In the genomic region with DNA sequence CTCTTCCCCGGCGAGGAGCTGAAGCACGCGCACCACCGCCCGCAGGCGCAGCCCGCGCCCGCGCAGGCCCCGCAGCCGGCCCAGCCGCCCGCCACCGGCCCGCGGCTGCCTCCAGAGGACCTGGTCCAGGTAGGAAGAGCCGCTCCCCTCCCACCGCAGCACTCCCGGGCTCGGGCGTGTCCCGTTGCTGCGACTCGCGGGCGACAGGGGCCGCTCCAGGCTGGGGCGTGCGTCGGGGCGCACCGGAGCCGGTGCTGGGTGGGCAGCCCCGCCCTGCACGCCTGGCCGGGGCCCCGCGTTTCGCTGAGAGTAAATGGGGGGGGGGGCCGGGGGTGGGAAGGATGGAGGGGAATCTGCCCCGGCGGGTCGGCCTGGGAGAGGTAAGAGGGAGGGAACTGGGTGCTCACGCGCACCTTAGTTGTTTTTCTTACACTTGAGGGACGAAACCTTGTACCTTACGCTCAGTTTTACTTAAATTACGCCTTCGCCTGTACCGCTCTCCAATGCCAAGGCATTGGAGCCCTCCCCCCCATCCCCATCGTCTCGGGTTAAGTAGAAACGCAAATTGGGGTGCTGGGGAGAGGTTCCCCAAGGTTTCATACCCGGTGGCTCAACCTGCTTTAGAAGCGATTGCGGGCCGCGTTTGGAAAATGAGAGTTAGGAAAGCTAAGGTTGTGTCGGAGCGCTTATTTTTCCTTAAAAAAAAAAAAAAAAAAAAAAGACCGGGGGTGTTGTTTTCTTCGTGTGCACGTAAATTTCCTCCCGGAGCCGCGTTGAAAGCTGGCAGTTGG, we compare ENCODE assay signal across 1 cellular context.
TF ChIP-seq lines count a peak whose summit lies in the region.

No MANE protein-coding gene starts in this region.

TF ChIP-seq in IMR-90, 13 proteins besides CTCF, POLR2A, EP300 and RAD21 (continued from another document):
- TF ChIP-seq, protein P1, sequence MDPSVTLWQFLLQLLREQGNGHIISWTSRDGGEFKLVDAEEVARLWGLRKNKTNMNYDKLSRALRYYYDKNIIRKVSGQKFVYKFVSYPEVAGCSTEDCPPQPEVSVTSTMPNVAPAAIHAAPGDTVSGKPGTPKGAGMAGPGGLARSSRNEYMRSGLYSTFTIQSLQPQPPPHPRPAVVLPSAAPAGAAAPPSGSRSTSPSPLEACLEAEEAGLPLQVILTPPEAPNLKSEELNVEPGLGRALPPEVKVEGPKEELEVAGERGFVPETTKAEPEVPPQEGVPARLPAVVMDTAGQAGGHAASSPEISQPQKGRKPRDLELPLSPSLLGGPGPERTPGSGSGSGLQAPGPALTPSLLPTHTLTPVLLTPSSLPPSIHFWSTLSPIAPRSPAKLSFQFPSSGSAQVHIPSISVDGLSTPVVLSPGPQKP (IDR thresholded peaks at IDR 0.05; ENCODE audit: borderline replicate concordance, low read depth, low read length), result no peak
- TF ChIP-seq, protein P2, sequence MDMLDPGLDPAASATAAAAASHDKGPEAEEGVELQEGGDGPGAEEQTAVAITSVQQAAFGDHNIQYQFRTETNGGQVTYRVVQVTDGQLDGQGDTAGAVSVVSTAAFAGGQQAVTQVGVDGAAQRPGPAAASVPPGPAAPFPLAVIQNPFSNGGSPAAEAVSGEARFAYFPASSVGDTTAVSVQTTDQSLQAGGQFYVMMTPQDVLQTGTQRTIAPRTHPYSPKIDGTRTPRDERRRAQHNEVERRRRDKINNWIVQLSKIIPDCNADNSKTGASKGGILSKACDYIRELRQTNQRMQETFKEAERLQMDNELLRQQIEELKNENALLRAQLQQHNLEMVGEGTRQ (IDR thresholded peaks at IDR 0.05; ENCODE audit: low read depth, low read length), result no peak
- TF ChIP-seq CHD1 (IDR thresholded peaks at IDR 0.05; ENCODE audit: low read depth, low read length) (no peak), MAFK (IDR thresholded peaks at IDR 0.05; ENCODE audit: low read depth, low read length) (no peak), CEBPB (IDR thresholded peaks at IDR 0.05; ENCODE audit: low read depth, low read length) (no peak), RCOR1 (IDR thresholded peaks at IDR 0.05; ENCODE audit: insufficient replicate concordance, low read length) (no peak), NFE2L2 (IDR thresholded peaks at IDR 0.05; ENCODE audit: low read depth, low read length) (no peak), MXI1 (IDR thresholded peaks at IDR 0.05; ENCODE audit: borderline replicate concordance, low read depth, low read length) (no peak), BHLHE40 (IDR thresholded peaks at IDR 0.05; ENCODE audit: low read depth, low read length) (no peak)
TF ChIP-seq in IMR-90: peak in this region for 0.
